ENCODE assay signal across 8 cellular contexts in the genomic region with DNA sequence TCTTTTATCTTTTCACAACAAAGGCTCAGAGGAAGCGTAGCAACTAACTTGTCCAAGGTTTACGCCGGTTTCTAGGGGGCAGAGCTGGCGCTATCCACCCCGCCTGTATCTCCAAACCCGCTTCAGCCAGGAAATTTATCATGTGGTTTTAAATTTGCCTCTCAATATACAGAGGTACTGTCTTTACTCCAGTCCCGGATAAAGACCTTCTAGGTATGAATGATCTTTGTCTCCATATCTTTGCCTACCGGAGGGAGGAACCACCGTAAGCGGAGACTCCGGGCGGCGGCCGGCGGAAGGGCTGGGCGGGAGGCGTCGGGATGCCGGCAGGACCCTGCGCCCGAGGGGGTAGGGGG. TPM values are rescaled to one million over a fixed set of nuclear protein-coding genes. Genes with fewer than 3 reads are reported as not detected.
DNase-seq lines count a peak whose midpoint lies in the region; ATAC-seq, FAIRE-seq and TF ChIP-seq lines count a peak whose summit lies in the region.

No MANE protein-coding gene starts in this region.

- DNase-seq in DMS53 treated with DMSO at 0.1 percent for 48 hours (lab: John Stamatoyannopoulos, UW; ENCODE audit: unreplicated experiment) (peak; percentile 67), LNCaP clone FGC (ENCODE audit: low read depth) (no peak), frontal cortex (ENCODE audit: low spot score in 2 of 2) (peak; percentile 32 to 40), RPMI8226 (no peak), COLO829 (ENCODE audit: low spot score) (no peak)
- DNase-seq in activated CD4-positive, alpha-beta memory T cell treated with anti-CD3 and anti-CD28 coated beads for 36 hours = no peak

- H3K4me1 Mint-ChIP-seq in activated CD4-positive, alpha-beta memory T cell treated with anti-CD3 and anti-CD28 coated beads for 36 hours (ENCODE audit: low read depth) = peaks cover 11% of the 10 kb centered on the region

- H3K9me3 ChIP-seq in neutrophil = no peaks in the 10 kb centered on the region

- no peaks in the 10 kb centered on the region for H3K36me3 ChIP-seq in neutrophil

- CTCF ChIA-PET in activated CD4-positive, alpha-beta memory T cell treated with anti-CD3 and anti-CD28 coated beads for 36 hours (lab: Charles Lee) = interaction anchor here (0.6 to 1.6 kb wide), 5 partner anchors 16 to 352 kb away, joined by 3 to 5 read pairs (median 5); no protein-coding TSS in a partner anchor

- ATAC-seq in GM21529 (IDR thresholded peaks at IDR 0.05; ENCODE audit: unreplicated experiment) = peak; percentile 21

- H3K27ac ChIP-seq in neutrophil = peak overlapping the region; percentile 30

- H3K4me3 ChIP-seq in LNCaP clone FGC (ENCODE audit: low read depth, low read length) (peak overlapping the region; percentile 56), neutrophil (ENCODE audit: low read depth in 1 of 2, low read length in 1 of 2) (peak overlapping the region; percentile 77 to 95)

- POLR2A ChIA-PET in activated CD4-positive, alpha-beta memory T cell treated with anti-CD3 and anti-CD28 coated beads for 36 hours (lab: Charles Lee) = no interaction called here

- no peak overlapping the region for H3K27ac Mint-ChIP-seq in activated CD4-positive, alpha-beta memory T cell treated with anti-CD3 and anti-CD28 coated beads for 36 hours

- FAIRE-seq in frontal cortex (lab: Jason Lieb, UNC) = no peak

- peaks cover 11 to 12% of the 10 kb centered on the region in 2 experiments for H3K4me1 ChIP-seq in neutrophil (ENCODE audit: control insufficient read depth in 1 of 2, insufficient read depth in 1 of 2, low read depth in 1 of 2, low read length in 1 of 2)

- TF ChIP-seq CTCF in LNCaP clone FGC (IDR thresholded peaks at IDR 0.05; ENCODE audit: control insufficient read depth, extremely low read depth, insufficient read depth) (no peak), neutrophil (IDR thresholded peaks at IDR 0.05) (no peak)

- H3K27me3 ChIP-seq in neutrophil = peaks cover 43% of the 10 kb centered on the region

- H3K9me3 Mint-ChIP-seq in activated CD4-positive, alpha-beta memory T cell treated with anti-CD3 and anti-CD28 coated beads for 36 hours = no peaks in the 10 kb centered on the region

- no peaks in the 10 kb centered on the region for H3K36me3 Mint-ChIP-seq in activated CD4-positive, alpha-beta memory T cell treated with anti-CD3 and anti-CD28 coated beads for 36 hours

- peak overlapping the region; percentile 92 for H3K4me3 Mint-ChIP-seq in activated CD4-positive, alpha-beta memory T cell treated with anti-CD3 and anti-CD28 coated beads for 36 hours

- no peaks in the 10 kb centered on the region for H3K27me3 Mint-ChIP-seq in activated CD4-positive, alpha-beta memory T cell treated with anti-CD3 and anti-CD28 coated beads for 36 hours

- intact Hi-C loops in activated CD4-positive, alpha-beta memory T cell treated with anti-CD3 and anti-CD28 coated beads for 36 hours (cut with micrococcal nuclease) = loop anchor here (1.0 to 5.0 kb wide), 2 partner anchors 252 to 350 kb away; partner anchors contain the start of gene M6PR

RNA-seq across cellular contexts. Expression of gene RIMKLB, which starts 0.7 kb away (rescaled TPM):
- total RNA-seq in activated CD4-positive, alpha-beta memory T cell treated with anti-CD3 and anti-CD28 coated beads for 36 hours = 1 to 10 TPM; 4.6 to 4.9 TPM
- 164 TPM for total RNA-seq in frontal cortex

RNA-seq across cellular contexts. Expression of gene MFAP5, which starts 34.5 kb away (rescaled TPM):
- total RNA-seq in activated CD4-positive, alpha-beta memory T cell treated with anti-CD3 and anti-CD28 coated beads for 36 hours = not detected
- 0.41 TPM for total RNA-seq in frontal cortex

Comparison
In these comparisons a context has a peak if more than half of its experiments do, and no peak if none do; other contexts are left out.
1. DNase-seq: peak in DMS53 treated with DMSO at 0.1 percent for 48 hours (single experiment) and frontal cortex (2 of 2); none in LNCaP clone FGC (single experiment), activated CD4-positive, alpha-beta memory T cell treated with anti-CD3 and anti-CD28 coated beads for 36 hours (single experiment), RPMI8226 (single experiment) and COLO829 (single experiment).
2. RNA of gene RIMKLB, which starts 0.7 kb away (total RNA-seq): 164 TPM in frontal cortex (single experiment); 4.6 to 4.9 TPM in activated CD4-positive, alpha-beta memory T cell treated with anti-CD3 and anti-CD28 coated beads for 36 hours; every median in the first group is over 10 times any median in the second.